19 cellular contexts compared by ENCODE assay signal in the genomic region with DNA sequence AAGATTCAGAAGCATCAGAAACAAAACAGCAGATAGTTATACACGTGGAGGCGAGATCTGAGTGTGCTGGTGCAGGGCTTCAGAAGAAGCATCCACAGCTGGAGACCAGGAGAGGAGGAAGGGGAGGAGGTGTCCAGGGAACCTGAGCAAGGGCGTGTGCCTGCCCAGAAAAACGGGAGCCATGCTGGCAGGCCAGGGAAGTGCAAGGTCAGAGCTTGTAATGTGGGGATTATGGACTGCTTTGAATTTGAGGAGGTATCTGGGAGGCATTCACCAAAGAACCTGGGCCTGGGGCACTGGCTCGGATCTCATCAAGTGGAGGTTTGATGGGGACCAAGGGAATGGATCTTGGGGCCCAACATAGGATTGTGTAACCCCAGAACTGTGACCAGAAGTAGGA. TPM values are rescaled to one million over a fixed set of nuclear protein-coding genes. Genes with fewer than 3 reads are reported as not detected.
DNase-seq lines count a peak whose midpoint lies in the region; ATAC-seq lines count a peak whose summit lies in the region.
"Had no signal": no experiment of that assay in that cellular context is flagged by ENCODE, and none has a peak within 500 bp of the region (broad histone marks: within the 10 kb centered on the region; RNA-seq: fewer than 3 reads in every experiment).

No MANE protein-coding gene starts in this region.

- no peak overlapping the region for H3K4me3 Mint-ChIP-seq in activated naive CD4-positive, alpha-beta T cell treated with anti-CD3 and anti-CD28 coated beads for 36 hours
- peak overlapping the region in 1 of 3 donors; percentile 30 for H3K4me3 Mint-ChIP-seq in T-cell
- H3K4me3 Mint-ChIP-seq in dendritic cell treated with granulocyte-macrophage colony-stimulating factor and Interleukin-4, amounts not matched to agents 40 ng/mL and 50 ng/mL, for 4 days: no peak overlapping the region
- no peak overlapping the region for H3K4me3 Mint-ChIP-seq in stimulated activated memory B cell treated with anti-CD40 and anti-IgM and Interleukin-4, amounts not matched to agents 10 μg/mL and 1 μg/mL and 100 μg/mL, for 72 hours

- ATAC-seq in T-cell (replicated peaks in 1 of 4): no peak
- ATAC-seq in stimulated activated memory B cell treated with anti-CD40 and anti-IgM and Interleukin-4, amounts not matched to agents 10 μg/mL and 1 μg/mL and 100 μg/mL, for 72 hours: no peak
- ATAC-seq: Right ventricle myocardium inferior had no signal

- peaks cover 37% of the 10 kb centered on the region for H3K36me3 Mint-ChIP-seq in activated naive CD4-positive, alpha-beta T cell treated with anti-CD3 and anti-CD28 coated beads for 36 hours (ENCODE audit: low read depth)
- H3K36me3 Mint-ChIP-seq in T-cell: peaks cover 47% of the 10 kb centered on the region
- peaks cover 80% of the 10 kb centered on the region for H3K36me3 Mint-ChIP-seq in dendritic cell treated with granulocyte-macrophage colony-stimulating factor and Interleukin-4, amounts not matched to agents 40 ng/mL and 50 ng/mL, for 4 days (ENCODE audit: low read depth)
- peaks cover 59% of the 10 kb centered on the region for H3K36me3 Mint-ChIP-seq in stimulated activated memory B cell treated with anti-CD40 and anti-IgM and Interleukin-4, amounts not matched to agents 10 μg/mL and 1 μg/mL and 100 μg/mL, for 72 hours

- intact Hi-C loops in activated naive CD4-positive, alpha-beta T cell treated with anti-CD3 and anti-CD28 coated beads for 36 hours (cut with micrococcal nuclease): no loop called here
- intact Hi-C loops in dendritic cell treated with granulocyte-macrophage colony-stimulating factor and Interleukin-4, amounts not matched to agents 40 ng/mL and 50 ng/mL, for 4 days (cut with micrococcal nuclease): no loop called here

- peaks cover 62% of the 10 kb centered on the region for H3K4me1 Mint-ChIP-seq in activated naive CD4-positive, alpha-beta T cell treated with anti-CD3 and anti-CD28 coated beads for 36 hours (ENCODE audit: low read depth)
- H3K4me1 Mint-ChIP-seq in T-cell: peaks cover 79 to 86% (median 83%) of the 10 kb centered on the region in 3 donors
- peaks cover 71% of the 10 kb centered on the region for H3K4me1 Mint-ChIP-seq in dendritic cell treated with granulocyte-macrophage colony-stimulating factor and Interleukin-4, amounts not matched to agents 40 ng/mL and 50 ng/mL, for 4 days (ENCODE audit: low read depth)
- H3K4me1 Mint-ChIP-seq in stimulated activated memory B cell treated with anti-CD40 and anti-IgM and Interleukin-4, amounts not matched to agents 10 μg/mL and 1 μg/mL and 100 μg/mL, for 72 hours: peaks cover 92% of the 10 kb centered on the region

- no peaks in the 10 kb centered on the region for H3K9me3 Mint-ChIP-seq in activated naive CD4-positive, alpha-beta T cell treated with anti-CD3 and anti-CD28 coated beads for 36 hours
- H3K9me3 Mint-ChIP-seq in T-cell: no peaks in the 10 kb centered on the region
- H3K9me3 Mint-ChIP-seq in dendritic cell treated with granulocyte-macrophage colony-stimulating factor and Interleukin-4, amounts not matched to agents 40 ng/mL and 50 ng/mL, for 4 days: no peaks in the 10 kb centered on the region
- H3K9me3 Mint-ChIP-seq in stimulated activated memory B cell treated with anti-CD40 and anti-IgM and Interleukin-4, amounts not matched to agents 10 μg/mL and 1 μg/mL and 100 μg/mL, for 72 hours: no peaks in the 10 kb centered on the region

- peak overlapping the region; percentile 83 for H3K27ac Mint-ChIP-seq in activated naive CD4-positive, alpha-beta T cell treated with anti-CD3 and anti-CD28 coated beads for 36 hours
- peak overlapping the region; percentile 62 to 96 for H3K27ac Mint-ChIP-seq in T-cell
- H3K27ac Mint-ChIP-seq in dendritic cell treated with granulocyte-macrophage colony-stimulating factor and Interleukin-4, amounts not matched to agents 40 ng/mL and 50 ng/mL, for 4 days: peak overlapping the region; percentile 63
- H3K27ac Mint-ChIP-seq in stimulated activated memory B cell treated with anti-CD40 and anti-IgM and Interleukin-4, amounts not matched to agents 10 μg/mL and 1 μg/mL and 100 μg/mL, for 72 hours: peak overlapping the region; percentile 68

- H3K27me3 Mint-ChIP-seq in activated naive CD4-positive, alpha-beta T cell treated with anti-CD3 and anti-CD28 coated beads for 36 hours (ENCODE audit: low read depth): no peaks in the 10 kb centered on the region
- no peaks in the 10 kb centered on the region for H3K27me3 Mint-ChIP-seq in T-cell
- no peaks in the 10 kb centered on the region for H3K27me3 Mint-ChIP-seq in dendritic cell treated with granulocyte-macrophage colony-stimulating factor and Interleukin-4, amounts not matched to agents 40 ng/mL and 50 ng/mL, for 4 days
- H3K27me3 Mint-ChIP-seq in stimulated activated memory B cell treated with anti-CD40 and anti-IgM and Interleukin-4, amounts not matched to agents 10 μg/mL and 1 μg/mL and 100 μg/mL, for 72 hours: no peaks in the 10 kb centered on the region

- POLR2A ChIA-PET in T-cell (lab: Charles Lee): no interaction called here

- CTCF ChIA-PET in activated naive CD4-positive, alpha-beta T cell treated with anti-CD3 and anti-CD28 coated beads for 36 hours (lab: Charles Lee): interaction anchor here (1.5 kb wide), 1 partner anchor 204 kb away, joined by 3 read pairs; no protein-coding TSS in a partner anchor
- CTCF ChIA-PET in T-cell (lab: Charles Lee): no interaction called here

- DNase-seq in activated naive CD4-positive, alpha-beta T cell treated with anti-CD3 and anti-CD28 coated beads for 36 hours: no peak
- no peak for DNase-seq in activated naive CD4-positive, alpha-beta T cell treated with Interleukin-2 at 50 U/mL for 16 hours
- DNase-seq in T-cell (no peak), NCI-H2107 (lab: John Stamatoyannopoulos, UW) (no peak), ureter (ENCODE audit: low spot score) (no peak), NCI-H1436 (lab: John Stamatoyannopoulos, UW) (no peak)
- DNase-seq: ACHN; activated CD4-positive, alpha-beta T cell treated with anti-CD3 and anti-CD28 coated beads for 1 hour; activated CD8-positive, alpha-beta memory T cell treated with anti-CD3 and anti-CD28 coated beads, Interleukin-2, amount 50 U/mL, for 48 hours; body of pancreas; GOT3; NCI-H1092; NCI-H2029 treated with DMSO at 0.1 percent for 48 hours; OCI-M1 had no signal

RNA-seq across cellular contexts. Expression of gene PSD4, which starts 12.7 kb away (rescaled TPM):
- 10 to 100 TPM; 85.9 to 87.4 TPM for total RNA-seq in activated naive CD4-positive, alpha-beta T cell treated with anti-CD3 and anti-CD28 coated beads for 36 hours
- total RNA-seq in T-cell (100 to 1,000 TPM; 145 to 217 (median 150) TPM), ureter (55.1 TPM)

RNA-seq across cellular contexts. Expression of gene IL1RN, which starts 59.0 kb away (rescaled TPM):
- total RNA-seq in activated naive CD4-positive, alpha-beta T cell treated with anti-CD3 and anti-CD28 coated beads for 36 hours: 1 to 10 TPM in 1 of 2 experiments, under 1 TPM in 1; 0.77 to 1.2 TPM
- not detected for total RNA-seq in T-cell
- total RNA-seq in ureter: 80.2 TPM
- total RNA-seq: LHCN-M2, renal cortical epithelial cell had no signal

Comparison
In these comparisons a context has a peak if more than half of its experiments do, and no peak if none do; other contexts are left out.
1. RNA of gene IL1RN, which starts 59.0 kb away (total RNA-seq): 80.2 TPM in ureter (single experiment); 0.77 to 1.2 TPM in activated naive CD4-positive, alpha-beta T cell treated with anti-CD3 and anti-CD28 coated beads for 36 hours and not detected in T-cell; every median in the first group is over 10 times any median in the second.
2. Peak in every context shown above with its lines, with median percentiles within 50 percentile points of each other: H3K27ac Mint-ChIP-seq.